Comparison of ENCODE assay signal across 8 cellular contexts in the genomic region with DNA sequence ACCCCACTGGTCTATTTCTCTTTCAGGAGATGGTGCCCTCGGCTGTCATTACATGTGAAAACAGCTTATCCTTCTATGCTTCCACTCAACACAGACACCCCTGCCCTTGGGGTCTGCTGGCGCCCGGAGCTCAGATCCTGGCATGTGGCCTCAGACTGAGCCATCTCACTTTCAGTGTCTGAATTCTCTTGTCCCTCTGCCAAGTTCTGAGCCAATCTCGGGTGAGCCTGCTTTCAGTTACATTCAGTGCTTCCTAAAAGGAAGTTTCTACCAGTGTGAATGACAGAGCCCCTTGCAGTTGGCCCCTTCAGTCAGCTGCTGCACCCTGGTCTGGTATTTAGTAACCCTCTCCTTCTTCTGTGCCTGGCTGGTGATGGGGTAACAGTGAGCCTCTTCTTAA.
A peak's percentile ranks its signal among the peaks of the same experiment; 100 is the strongest.
DNase-seq lines count a peak whose midpoint lies in the region; ATAC-seq and TF ChIP-seq lines count a peak whose summit lies in the region.

No MANE protein-coding gene starts in this region.

- peak overlapping the region; percentile 61 for H3K9ac ChIP-seq in adipocyte (ENCODE audit: low read length)

- H3K4me1 ChIP-seq in left ventricle myocardium inferior, result peaks cover 8% of the 10 kb centered on the region
- peaks cover 11% of the 10 kb centered on the region for H3K4me1 ChIP-seq in adipocyte (ENCODE audit: control insufficient read depth, insufficient read depth, low read length)
- peaks cover 0 to 1% of the 10 kb centered on the region in 2 donors for H3K4me1 ChIP-seq in aorta (ENCODE audit: control insufficient read depth in 1 of 2, insufficient read depth in 2 of 2, low read length in 2 of 2)

- 0% methylated on average over 4 of the region's 4 CpGs for WGBS in aorta, 2 donors

- H3K9me3 ChIP-seq in left ventricle myocardium inferior (replicated peaks), result no peaks in the 10 kb centered on the region
- H3K9me3 ChIP-seq in adipocyte (ENCODE audit: control insufficient read depth, low read length), result no peaks in the 10 kb centered on the region
- no peaks in the 10 kb centered on the region for H3K9me3 ChIP-seq in aorta (ENCODE audit: control insufficient read depth, low read length)

- H3K36me3 ChIP-seq in left ventricle myocardium inferior, result no peaks in the 10 kb centered on the region
- no peaks in the 10 kb centered on the region for H3K36me3 ChIP-seq in adipocyte (ENCODE audit: control insufficient read depth, insufficient read depth, low read length, severe bottlenecking)
- H3K36me3 ChIP-seq in aorta (ENCODE audit: control insufficient read depth in 1 of 2, insufficient read depth in 2 of 2, low read length in 1 of 2), result no peaks in the 10 kb centered on the region

- no peaks in the 10 kb centered on the region for H3K27me3 ChIP-seq in left ventricle myocardium inferior (ENCODE audit: low read depth)
- no peaks in the 10 kb centered on the region for H3K27me3 ChIP-seq in adipocyte (replicated peaks; ENCODE audit: control insufficient read depth, insufficient read depth, low read length)
- no peaks in the 10 kb centered on the region for H3K27me3 ChIP-seq in aorta (ENCODE audit: control insufficient read depth in 1 of 2, insufficient read depth in 2 of 2, low read length in 1 of 2)

- TF ChIP-seq CTCF in left ventricle myocardium inferior (IDR thresholded peaks at IDR 0.05; ENCODE audit: borderline replicate concordance), result no peak

- H3K4me3 ChIP-seq in left ventricle myocardium inferior, result no peak overlapping the region
- H3K4me3 ChIP-seq in adipocyte (ENCODE audit: low read length), result peak overlapping the region; percentile 70
- peak overlapping the region; percentile 14 to 28 for H3K4me3 ChIP-seq in aorta (ENCODE audit: low read length in 2 of 2)

- no peak overlapping the region for H3K27ac ChIP-seq in left ventricle myocardium inferior (replicated peaks)
- no peak overlapping the region for H3K27ac ChIP-seq in aorta (ENCODE audit: low read depth in 1 of 2, low read length in 2 of 2)

- intact Hi-C loops in Right ventricle myocardium inferior (cut with DNase I) (no loop called here), left ventricle myocardium inferior (cut with micrococcal nuclease) (no loop called here), aorta (cut with DNase I) (no loop called here)

- no peak for DNase-seq in Right ventricle myocardium inferior (ENCODE audit: missing footprints)
- DNase-seq in left ventricle myocardium inferior, result no peak
- DNase-seq in adipocyte (ENCODE audit: low read depth), result peak; percentile 91
- peak; percentile 19 to 33 for DNase-seq in hippocampal formation (lab: John Stamatoyannopoulos, UW)
- peak in 1 of 2 donors; percentile 45 for DNase-seq in aorta
- no peak for DNase-seq in activated CD4-positive, alpha-beta T cell treated with anti-CD3 and anti-CD28 coated beads, Interleukin-2, amount 50 U/mL, for 48 hours
- no peak for DNase-seq in activated CD4-positive, CD25-positive, alpha-beta regulatory T cell treated with anti-CD3 and anti-CD28 coated beads, Interleukin-2, amount 50 U/mL, for 72 hours

- ATAC-seq in Right ventricle myocardium inferior (peak; percentile 34), aorta (ENCODE audit: low FRiP score) (no peak), HG02588 (IDR thresholded peaks at IDR 0.05; ENCODE audit: unreplicated experiment) (no peak)

Comparison
In these comparisons a context has a peak if more than half of its experiments do, and no peak if none do; other contexts are left out.
1. DNase-seq: peak in adipocyte (single experiment) and hippocampal formation (2 of 2); none in Right ventricle myocardium inferior (single experiment), left ventricle myocardium inferior (single experiment), activated CD4-positive, alpha-beta T cell treated with anti-CD3 and anti-CD28 coated beads, Interleukin-2, amount 50 U/mL, for 48 hours (0 of 2) and activated CD4-positive, CD25-positive, alpha-beta regulatory T cell treated with anti-CD3 and anti-CD28 coated beads, Interleukin-2, amount 50 U/mL, for 72 hours (single experiment).